In genomic region chr3:16486201-16486600, GRCh38 we compare ENCODE assay signal across 1 cellular context.
TF ChIP-seq lines count a peak whose summit lies in the region.

No MANE protein-coding gene starts in this region.

TF ChIP-seq in IMR-90, 13 proteins besides CTCF, POLR2A, EP300 and RAD21 (continued from another document):
- no peak for TF ChIP-seq ELK1 (IDR thresholded peaks at IDR 0.05; ENCODE audit: borderline replicate concordance, low read depth, low read length)
- TF ChIP-seq RCOR1 (IDR thresholded peaks at IDR 0.05; ENCODE audit: insufficient replicate concordance, low read length): no peak
